Comparison of ENCODE assay signal across 17 cellular contexts in the genomic region with DNA sequence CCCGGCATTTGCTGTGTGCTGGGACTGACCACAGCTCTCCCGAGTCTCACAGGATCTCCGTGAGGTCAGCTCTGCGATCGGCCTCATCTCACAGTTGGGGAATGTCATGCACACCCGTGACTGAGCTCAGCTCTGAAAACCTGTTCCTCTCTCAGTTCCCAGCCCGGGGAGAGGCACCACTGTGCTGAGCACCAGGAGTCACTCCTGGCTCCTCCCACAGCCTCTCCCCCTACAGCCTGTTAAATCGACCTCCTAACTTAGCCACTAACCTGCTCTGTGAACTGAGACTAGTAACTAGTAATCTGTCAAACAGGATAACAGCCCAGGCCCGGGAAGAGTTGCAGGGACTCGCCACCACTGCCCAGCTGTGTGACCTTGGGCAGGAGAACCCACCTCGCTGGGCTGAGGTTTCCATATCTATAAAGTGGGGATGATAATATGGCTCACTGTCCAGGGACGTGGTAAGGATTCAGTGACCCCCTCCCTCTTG. TPM values are rescaled to one million over a fixed set of nuclear protein-coding genes. Genes with fewer than 3 reads are reported as not detected.
A peak's percentile ranks its signal among the peaks of the same experiment; 100 is the strongest.
DNase-seq lines count a peak whose midpoint lies in the region; ATAC-seq and TF ChIP-seq lines count a peak whose summit lies in the region.
"Had no signal": no experiment of that assay in that cellular context is flagged by ENCODE, and none has a peak within 500 bp of the region (broad histone marks: within the 10 kb centered on the region; RNA-seq: fewer than 3 reads in every experiment).

No MANE protein-coding gene starts in this region.

- 29 to 39% methylated on average over 10 to 12 of the region's 12 CpGs for WGBS in GM23248 (ENCODE audit: low coverage in 1 of 2, low lambda C conversion rate in 2 of 2, missing lambda C conversion rate in 2 of 2), 2 experiments

- no peaks in the 10 kb centered on the region for H3K9me2 ChIP-seq in GM23248 (ENCODE audit: insufficient read depth)

- no peak overlapping the region for H3K27ac ChIP-seq in AG04450 (ENCODE audit: low read depth, low read length)
- H3K27ac ChIP-seq in GM23248, result no peak overlapping the region
- H3K27ac ChIP-seq: colonic mucosa, esophagus muscularis mucosa, prostate gland had no signal

- in situ Hi-C loops in GM23248 (cut with MboI), result no loop called here

- CTCF ChIA-PET in AG04450 (lab: Charles Lee), result interaction anchor here (1.4 kb wide), 1 partner anchor 20 kb away, joined by 3 read pairs; no protein-coding TSS in a partner anchor

- H3K4me3 ChIP-seq in AG04450 (ENCODE audit: low read depth, low read length) (no peak overlapping the region), GM23248 (no peak overlapping the region)
- H3K4me3 ChIP-seq: colonic mucosa, esophagus muscularis mucosa, prostate gland had no signal

- no peak for ATAC-seq in GM21576 (IDR thresholded peaks at IDR 0.05; ENCODE audit: unreplicated experiment)

- no peaks in the 10 kb centered on the region for H3K36me3 ChIP-seq in GM23248 (ENCODE audit: low read depth)
- H3K36me3 ChIP-seq: colonic mucosa, esophagus muscularis mucosa, prostate gland had no signal

- H3K4me1 ChIP-seq in GM23248 (ENCODE audit: insufficient read depth), result no peaks in the 10 kb centered on the region
- H3K4me1 ChIP-seq: colonic mucosa, esophagus muscularis mucosa, prostate gland had no signal

- H3K4me2 ChIP-seq in GM23248 (ENCODE audit: unreplicated experiment), result no peak overlapping the region

- TF ChIP-seq CTCF in AG04450 (IDR thresholded peaks at IDR 0.05; ENCODE audit: low read depth, low read length), result no peak

- H4K20me1 ChIP-seq in GM23248 (ENCODE audit: insufficient read depth), result no peaks in the 10 kb centered on the region

- no peak overlapping the region for H3K9ac ChIP-seq in GM23248

- H3K79me2 ChIP-seq in GM23248 (ENCODE audit: insufficient read depth), result no peaks in the 10 kb centered on the region

- H3K9me3 ChIP-seq in AG04450 (ENCODE audit: control insufficient read depth, insufficient read depth, low read length) (no peaks in the 10 kb centered on the region; the same call in 1 of the 2 replicates), GM23248 (ENCODE audit: low read depth) (no peaks in the 10 kb centered on the region)
- H3K9me3 ChIP-seq: colonic mucosa, esophagus muscularis mucosa, prostate gland had no signal

- POLR2A ChIA-PET in AG04450 (lab: Yijun Ruan, JAX), result interaction anchor here (0.7 kb wide), 1 partner anchor 495 kb away, joined by 3 read pairs; no protein-coding TSS in a partner anchor

- H3K27me3 ChIP-seq in AG04450 (ENCODE audit: control insufficient read depth, insufficient read depth, low read length) (peaks cover 53% of the 10 kb centered on the region), GM23248 (replicated peaks; ENCODE audit: insufficient read depth) (peaks cover 32% of the 10 kb centered on the region)
- H3K27me3 ChIP-seq: colonic mucosa had no signal

- H3F3A ChIP-seq in GM23248 (ENCODE audit: insufficient read depth), result no peaks in the 10 kb centered on the region

- DNase-seq in AG04450 (ENCODE audit: low read depth, low spot score) (peak; percentile 18), GM23248 (peak; percentile 36), amniotic epithelial cell (ENCODE audit: low read depth) (peak; percentile 60), medulla oblongata (ENCODE audit: extremely low spot score) (peak; percentile 79), NCI-H345 (lab: John Stamatoyannopoulos, UW) (no peak), RKO (ENCODE audit: low spot score) (no peak), inferior parietal cortex (ENCODE audit: extremely low spot score) (no peak)
- DNase-seq: activated CD4-positive, alpha-beta T cell treated with anti-CD3 and anti-CD28 coated beads for 1 hour; colonic mucosa; KG1; NCI-H1930; NK-92 treated with Interleukin-12 subunit alpha and Interleukin-12 subunit beta, amount 100 ng/mL, for 24 hours; stimulated activated CD4-positive, alpha-beta T cell treated with anti-CD3 and anti-CD28 coated beads, Interleukin-1b, Interleukin-23, amount 100 ng/mL, for 48 hours; SW 1271 had no signal

- H2AFZ ChIP-seq in GM23248, result no peak overlapping the region

RNA-seq across cellular contexts. Expression of a gene that starts 20.1 kb away (rescaled TPM):
- polyA plus RNA-seq in AG04450 (2011; rRNA removed) (6.7 and 8.3 TPM in 2 replicates), GM23248 (2016; fragmentation: Nextera tagmentation; extraction: Ambion mirVana) (7.9 and 8.3 TPM in 2 replicates)
- polyA minus RNA-seq in AG04450 (2011; rRNA and poly(A)+ RNA removed), result 10.5 and 13.8 TPM in 2 replicates
- 5.2 and 8.7 TPM in 2 replicates for total RNA-seq in GM23248 (2014; rRNA removed; shearing (Covaris generic))

Comparison
In these comparisons a context has a peak if more than half of its experiments do, and no peak if none do; other contexts are left out.
1. DNase-seq: peak in AG04450 (single experiment), GM23248 (single experiment), amniotic epithelial cell (single experiment) and medulla oblongata (single experiment); none in NCI-H345 (single experiment), RKO (single experiment) and inferior parietal cortex (single experiment).